ENCODE assay signal across 23 cellular contexts in the genomic region with DNA sequence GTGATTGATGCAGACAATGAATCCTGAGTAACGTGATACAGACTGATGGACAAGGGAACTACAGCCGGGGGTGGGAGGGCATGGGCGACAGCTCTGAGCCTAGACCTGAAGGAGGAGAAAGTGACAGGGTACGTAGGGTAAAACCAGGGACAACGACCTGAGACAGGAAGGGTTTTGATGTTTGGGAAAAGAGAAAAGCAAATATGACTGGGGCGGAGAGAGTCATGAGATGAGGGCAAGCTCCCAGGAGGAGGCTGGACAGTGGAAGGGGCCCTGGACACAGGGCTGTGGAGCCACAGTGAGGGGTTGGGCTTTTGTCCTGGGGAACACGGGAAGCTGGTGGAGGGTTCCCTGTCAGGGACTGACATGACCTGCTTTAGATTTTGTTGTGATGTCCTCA. TPM values are rescaled to one million over a fixed set of nuclear protein-coding genes. Genes with fewer than 3 reads are reported as not detected.
DNase-seq lines count a peak whose midpoint lies in the region; ATAC-seq, FAIRE-seq and TF ChIP-seq lines count a peak whose summit lies in the region.
"Had no signal": no experiment of that assay in that cellular context is flagged by ENCODE, and none has a peak within 500 bp of the region (broad histone marks: within the 10 kb centered on the region; RNA-seq: fewer than 3 reads in every experiment).

No MANE protein-coding gene starts in this region.

- CTCF ChIA-PET in HepG2 (lab: Yijun Ruan, JAX; ENCODE audit: low intra/inter-chr PET ratio, low total read pairs): no interaction called here

- no peak overlapping the region for H3K9ac ChIP-seq in HepG2 (ENCODE audit: insufficient read depth, low read depth, low read length)
- H3K9ac ChIP-seq: BLaER1 treated with 17β-estradiol and CSF1 and Interleukin-3, amounts not matched to agents 10 nM and 100 nM had no signal

- H3K27ac ChIP-seq in HepG2 (ENCODE audit: extremely low read length, insufficient read depth, low read length) (no peak overlapping the region), right lobe of liver (no peak overlapping the region), Peyer's patch (no peak overlapping the region)
- H3K27ac ChIP-seq: 22Rv1; BLaER1 treated with 17β-estradiol and CSF1 and Interleukin-3, amounts not matched to agents 10 nM and 100 nM had no signal

- peak overlapping the region; percentile 7; the same call in 1 of the 2 replicates for H3K4me2 ChIP-seq in HepG2 (ENCODE audit: low read depth, low read length)
- H3K4me2 ChIP-seq: BLaER1 treated with 17β-estradiol and CSF1 and Interleukin-3, amounts not matched to agents 10 nM and 100 nM had no signal

- no peak for FAIRE-seq in HepG2 (lab: Jason Lieb, UNC)
- FAIRE-seq: A204.1, G401.6, GM12892, H54 had no signal

- H3K79me2 ChIP-seq in HepG2 (ENCODE audit: insufficient read depth, low read length): no peaks in the 10 kb centered on the region

- H3K4me3 Mint-ChIP-seq in effector memory CD8-positive, alpha-beta T cell: no peak overlapping the region
- H3K4me3 Mint-ChIP-seq in nephron progenitor cell: no peak overlapping the region
- no peak overlapping the region for H3K4me3 Mint-ChIP-seq in stimulated activated naive B cell treated with anti-CD40 and anti-IgM and Interleukin-4, amounts not matched to agents 10 μg/mL and 1 μg/mL and 100 μg/mL, for 72 hours
- H3K4me3 Mint-ChIP-seq: B cell; CD14-positive monocyte; CD4-positive, alpha-beta T cell; HFFc6 had no signal

- H3K4me1 ChIP-seq in HepG2 (ENCODE audit: insufficient read depth, low read length): peaks cover 55% of the 10 kb centered on the region
- H3K4me1 ChIP-seq in right lobe of liver: no peaks in the 10 kb centered on the region
- no peaks in the 10 kb centered on the region for H3K4me1 ChIP-seq in Peyer's patch
- H3K4me1 ChIP-seq in BE2C: no peaks in the 10 kb centered on the region
- H3K4me1 ChIP-seq: HAP-1 had no signal

- TF ChIP-seq CTCF in HepG2 (CRISPR knock-in tag; IDR thresholded peaks at IDR 0.05) (no peak), right lobe of liver (IDR thresholded peaks at IDR 0.05) (no peak), nephron progenitor cell (IDR thresholded peaks at IDR 0.05) (no peak), Peyer's patch (IDR thresholded peaks at IDR 0.05) (no peak), BE2C (IDR thresholded peaks at IDR 0.05; ENCODE audit: low read depth, low read length) (no peak)

- no peak overlapping the region for H3K4me3 ChIP-seq in HepG2 (replicated peaks in 1 of 3; ENCODE audit: insufficient read depth in 1 of 3, low read depth in 2 of 3, low read length in 3 of 3)
- no peak overlapping the region for H3K4me3 ChIP-seq in right lobe of liver
- no peak overlapping the region for H3K4me3 ChIP-seq in Peyer's patch
- no peak overlapping the region for H3K4me3 ChIP-seq in BE2C (ENCODE audit: low read depth, low read length)
- H3K4me3 ChIP-seq: BLaER1 treated with 17β-estradiol and CSF1 and Interleukin-3, amounts not matched to agents 10 nM and 100 nM; HAP-1 had no signal

- ATAC-seq in HepG2: peak; percentile 38; the same call in 2 of the 3 replicates
- ATAC-seq in right lobe of liver: no peak
- ATAC-seq in effector memory CD8-positive, alpha-beta T cell (replicated peaks): no peak
- no peak for ATAC-seq in stimulated activated naive B cell treated with anti-CD40 and anti-IgM and Interleukin-4, amounts not matched to agents 10 μg/mL and 1 μg/mL and 100 μg/mL, for 72 hours (replicated peaks)

- in situ Hi-C loops in HepG2 (cut with HindIII; ENCODE audit: extremely low pct_ligation_motif_present, low pct_unique_long_range_greater_than_20kb): no loop called here

- TF ChIP-seq RAD21 in HepG2 (CRISPR knock-in tag; IDR thresholded peaks at IDR 0.05): no peak

- peaks cover 4% of the 10 kb centered on the region in 2 donors for H3K9me3 Mint-ChIP-seq in effector memory CD8-positive, alpha-beta T cell
- peaks cover 51% of the 10 kb centered on the region for H3K9me3 Mint-ChIP-seq in nephron progenitor cell
- peaks cover 22 to 32% of the 10 kb centered on the region in 2 donors for H3K9me3 Mint-ChIP-seq in stimulated activated naive B cell treated with anti-CD40 and anti-IgM and Interleukin-4, amounts not matched to agents 10 μg/mL and 1 μg/mL and 100 μg/mL, for 72 hours

- intact Hi-C loops in HepG2 (cut with micrococcal nuclease; ENCODE audit: unreplicated experiment): no loop called here
- intact Hi-C loops in right lobe of liver (cut with DNase I): no loop called here

- BruUV-seq in HepG2 (replicated peaks; lab: Mats Ljungman, UMichigan): no TSS peak

- peaks cover 0 to 4% of the 10 kb centered on the region in 2 donors for H3K4me1 Mint-ChIP-seq in effector memory CD8-positive, alpha-beta T cell (ENCODE audit: low read depth in 2 of 2)
- peaks cover 16% of the 10 kb centered on the region for H3K4me1 Mint-ChIP-seq in nephron progenitor cell
- no peaks in the 10 kb centered on the region for H3K4me1 Mint-ChIP-seq in stimulated activated naive B cell treated with anti-CD40 and anti-IgM and Interleukin-4, amounts not matched to agents 10 μg/mL and 1 μg/mL and 100 μg/mL, for 72 hours
- H3K4me1 Mint-ChIP-seq: B cell had no signal

- TF ChIP-seq EP300 in HepG2 (IDR thresholded peaks at IDR 0.05; ENCODE audit: low read depth in 2 of 2, low read length in 2 of 2) (peak in 1 of 2 experiments; percentile 54; a peak in 1 of 4 replicates), HepG2 (CRISPR knock-in tag; IDR thresholded peaks at IDR 0.05; ENCODE audit: borderline replicate concordance) (no peak)

- H3K36me3 Mint-ChIP-seq in effector memory CD8-positive, alpha-beta T cell (ENCODE audit: insufficient read depth): peaks cover 7% of the 10 kb centered on the region
- peaks cover 62% of the 10 kb centered on the region for H3K36me3 Mint-ChIP-seq in nephron progenitor cell (ENCODE audit: low read depth)
- H3K36me3 Mint-ChIP-seq in stimulated activated naive B cell treated with anti-CD40 and anti-IgM and Interleukin-4, amounts not matched to agents 10 μg/mL and 1 μg/mL and 100 μg/mL, for 72 hours: peaks cover 25 to 45% of the 10 kb centered on the region in 2 donors

- H3K27ac Mint-ChIP-seq in effector memory CD8-positive, alpha-beta T cell: peak overlapping the region; percentile 32
- H3K27ac Mint-ChIP-seq in nephron progenitor cell: peak overlapping the region; percentile 94
- H3K27ac Mint-ChIP-seq in stimulated activated naive B cell treated with anti-CD40 and anti-IgM and Interleukin-4, amounts not matched to agents 10 μg/mL and 1 μg/mL and 100 μg/mL, for 72 hours: peak overlapping the region; percentile 9
- H3K27ac Mint-ChIP-seq: B cell; CD14-positive monocyte; CD4-positive, alpha-beta T cell; HFFc6 had no signal

- DNase-seq in HepG2 (ENCODE audit: low spot score): peak; percentile 34
- DNase-seq in right lobe of liver: no peak
- no peak for DNase-seq in effector memory CD8-positive, alpha-beta T cell
- no peak for DNase-seq in nephron progenitor cell
- DNase-seq in stimulated activated naive B cell treated with anti-CD40 and anti-IgM and Interleukin-4, amounts not matched to agents 10 μg/mL and 1 μg/mL and 100 μg/mL, for 72 hours: no peak
- DNase-seq in Peyer's patch: no peak
- DNase-seq in activated naive CD4-positive, alpha-beta T cell treated with Interleukin-2 at 50 U/mL for 16 hours: no peak
- DNase-seq in BE2C: no peak
- DNase-seq: CD4-positive, alpha-beta T cell; CD8-positive, alpha-beta memory T cell; DMS153; DND-41; GOT3; HFFc6 had no signal

- no peak overlapping the region for H2AFZ ChIP-seq in HepG2 (ENCODE audit: low read length)

- no peaks in the 10 kb centered on the region for H4K20me1 ChIP-seq in HepG2 (ENCODE audit: insufficient read depth, low read length)
- H4K20me1 ChIP-seq: BLaER1 treated with 17β-estradiol and CSF1 and Interleukin-3, amounts not matched to agents 10 nM and 100 nM had no signal

- POLR2A ChIA-PET in HepG2 (lab: Yijun Ruan, JAX): no interaction called here

- H3K27me3 Mint-ChIP-seq in effector memory CD8-positive, alpha-beta T cell: no peaks in the 10 kb centered on the region
- H3K27me3 Mint-ChIP-seq in nephron progenitor cell (ENCODE audit: low read depth, poor library complexity): peaks cover 2% of the 10 kb centered on the region
- no peaks in the 10 kb centered on the region for H3K27me3 Mint-ChIP-seq in stimulated activated naive B cell treated with anti-CD40 and anti-IgM and Interleukin-4, amounts not matched to agents 10 μg/mL and 1 μg/mL and 100 μg/mL, for 72 hours
- H3K27me3 Mint-ChIP-seq: B cell; CD4-positive, alpha-beta T cell; CD8-positive, alpha-beta memory T cell had no signal

- 9% methylated on average over 7 of the region's 7 CpGs for WGBS in HepG2 (ENCODE audit: low lambda C conversion rate)
- 48% methylated on average over 6 of the region's 7 CpGs for WGBS in right lobe of liver (ENCODE audit: insufficient coverage, low coverage, low lambda C conversion rate, missing lambda C conversion rate)

- peaks cover 35% of the 10 kb centered on the region for H3K9me3 ChIP-seq in HepG2 (ENCODE audit: low read length)
- peaks cover 0 to 25% (median 0%) of the 10 kb centered on the region in 4 donors for H3K9me3 ChIP-seq in right lobe of liver
- H3K9me3 ChIP-seq in Peyer's patch: peaks cover 0 to 26% (median 7%) of the 10 kb centered on the region in 4 donors
- no peaks in the 10 kb centered on the region for H3K9me3 ChIP-seq in BE2C
- H3K9me3 ChIP-seq: HAP-1 had no signal

- peaks cover 0 to 3% of the 10 kb centered on the region in 2 experiments; a peak in 3 of 5 replicates for H3K36me3 ChIP-seq in HepG2 (replicated peaks in 1 of 2; ENCODE audit: control insufficient read depth in 1 of 2, insufficient read depth in 2 of 2, low read length in 2 of 2)
- H3K36me3 ChIP-seq in right lobe of liver: peaks cover 0 to 2% (median under 1%) of the 10 kb centered on the region in 4 donors
- peaks cover 0 to 10% (median 3%) of the 10 kb centered on the region in 3 donors for H3K36me3 ChIP-seq in Peyer's patch
- no peaks in the 10 kb centered on the region for H3K36me3 ChIP-seq in BE2C

- H3K27me3 ChIP-seq in HepG2 (ENCODE audit: control insufficient read depth in 1 of 2, insufficient read depth in 2 of 2, low read length in 2 of 2): no peaks in the 10 kb centered on the region
- no peaks in the 10 kb centered on the region for H3K27me3 ChIP-seq in right lobe of liver
- no peaks in the 10 kb centered on the region for H3K27me3 ChIP-seq in Peyer's patch
- H3K27me3 ChIP-seq in BE2C: no peaks in the 10 kb centered on the region
- H3K27me3 ChIP-seq: BLaER1 treated with 17β-estradiol and CSF1 and Interleukin-3, amounts not matched to agents 10 nM and 100 nM had no signal

- TF ChIP-seq POLR2A in HepG2 (IDR thresholded peaks at IDR 0.05; ENCODE audit: insufficient read depth in 1 of 2, low read depth in 2 of 2, low read length in 2 of 2) (no peak), right lobe of liver (IDR thresholded peaks at IDR 0.05) (no peak), Peyer's patch (IDR thresholded peaks at IDR 0.05) (no peak)

RNA-seq across cellular contexts. Expression of gene ZNF611, which starts 34.2 kb away (rescaled TPM):
- total RNA-seq in HepG2 (2016; rRNA removed; fragmentation: Illumina TruSeq; extraction: Trizol): 4.1 and 9.9 TPM in 2 replicates
- total RNA-seq in HepG2 (2016; cell fraction: cytosol; rRNA removed; fragmentation: Illumina TruSeq; extraction: Trizol; ENCODE audit: low read depth): 1.0 and 1.1 TPM in 2 replicates
- total RNA-seq in HepG2 (2016; cell fraction: insoluble cytoplasmic fraction; rRNA removed; fragmentation: Illumina TruSeq; extraction: Trizol): 3.9 and 8.0 TPM in 2 replicates
- total RNA-seq in HepG2 (2016; cell fraction: membrane; rRNA removed; fragmentation: Illumina TruSeq; extraction: Trizol): 2.4 and 2.8 TPM in 2 replicates
- total RNA-seq in HepG2 (2016; cell fraction: nucleus; rRNA removed; fragmentation: Illumina TruSeq; extraction: Trizol): 4.7 and 9.1 TPM in 2 replicates
- polyA plus RNA-seq in HepG2 (2011; rRNA removed): 2.4 and 2.7 TPM in 2 replicates
- polyA plus RNA-seq in HepG2 (2011; cell fraction: cytosol; rRNA removed): 0.85 and 1.1 TPM in 2 replicates
- 3.3 and 3.7 TPM in 2 replicates for polyA plus RNA-seq in HepG2 (2011; cell fraction: nucleus; rRNA removed)
- polyA plus RNA-seq in HepG2 (2012): 1.9 and 2.3 TPM in 2 replicates
- 0.26 and 0.36 TPM in 2 replicates for polyA plus RNA-seq in HepG2 (2016; cell fraction: cytosol; fragmentation: Illumina TruSeq; extraction: Trizol; ENCODE audit: low read depth)
- polyA plus RNA-seq in HepG2 (2016; cell fraction: insoluble cytoplasmic fraction; fragmentation: Illumina TruSeq; extraction: Trizol; ENCODE audit: low read depth): 2.4 and 2.5 TPM in 2 replicates
- polyA plus RNA-seq in HepG2 (2016; cell fraction: membrane; fragmentation: Illumina TruSeq; extraction: Trizol; ENCODE audit: low read depth): 0.32 and 0.36 TPM in 2 replicates
- polyA plus RNA-seq in HepG2 (2016; cell fraction: nucleus; fragmentation: Illumina TruSeq; extraction: Trizol; ENCODE audit: insufficient read depth, low read depth): 4.7 and 7.1 TPM in 2 replicates
- 3.2 and 3.8 TPM in 2 replicates for polyA minus RNA-seq in HepG2 (2011; rRNA and poly(A)+ RNA removed; ENCODE audit: low replicate concordance)
- 6.6 and 6.9 TPM in 2 replicates for polyA minus RNA-seq in HepG2 (2011; cell fraction: cytosol; rRNA and poly(A)+ RNA removed)
- polyA minus RNA-seq in HepG2 (2011; cell fraction: nucleus; rRNA and poly(A)+ RNA removed): 10.9 and 13.2 TPM in 2 replicates
- 1 to 10 TPM; 3.3 to 5.4 (median 3.9) TPM for total RNA-seq in right lobe of liver
- total RNA-seq in Peyer's patch: 10 to 100 TPM; 14.5 to 19.0 (median 16.3) TPM
- polyA plus RNA-seq in BE2C (2012; ENCODE audit: insufficient read depth, insufficient read length, low read depth): 5.7 TPM

Comparison
In these comparisons a context has a peak if more than half of its experiments do, and no peak if none do; other contexts are left out.
1. H3K27ac Mint-ChIP-seq: peak in every context shown above with its lines; median percentile 94 in nephron progenitor cell; 32 in effector memory CD8-positive, alpha-beta T cell; 9 in stimulated activated naive B cell treated with anti-CD40 and anti-IgM and Interleukin-4, amounts not matched to agents 10 μg/mL and 1 μg/mL and 100 μg/mL, for 72 hours.